Comparison of ENCODE assay signal across 8 cellular contexts in genomic region chr5:157387683-157388093, GRCh38.
DNase-seq lines count a peak whose midpoint lies in the region; ATAC-seq, FAIRE-seq and TF ChIP-seq lines count a peak whose summit lies in the region.

No MANE protein-coding gene starts in this region.

- H3K4me1 Mint-ChIP-seq in naive thymus-derived CD4-positive, alpha-beta T cell = peaks cover 0 to 37% (median 4%) of the 10 kb centered on the region in 7 donors
- H3K4me1 Mint-ChIP-seq in CD14-positive monocyte = no peaks in the 10 kb centered on the region

- no peaks in the 10 kb centered on the region for H3K27me3 Mint-ChIP-seq in naive thymus-derived CD4-positive, alpha-beta T cell
- peaks cover 0 to 2% (median 1%) of the 10 kb centered on the region in 3 donors for H3K27me3 Mint-ChIP-seq in CD14-positive monocyte (ENCODE audit: low read depth in 3 of 3)

- no peak for TF ChIP-seq POLR2A in endothelial cell of umbilical vein (IDR thresholded peaks at IDR 0.05; ENCODE audit: low read depth, low read length)
- TF ChIP-seq POLR2A in GM18505 (IDR thresholded peaks at IDR 0.05; ENCODE audit: borderline replicate concordance, extremely low read depth, insufficient read depth, insufficient read length) = no peak

- FAIRE-seq in endothelial cell of umbilical vein (lab: Jason Lieb, UNC) = peak; percentile 87

- H2AFZ ChIP-seq in endothelial cell of umbilical vein (ENCODE audit: low read depth, low read length) = no peak overlapping the region

- CTCF ChIA-PET in endothelial cell of umbilical vein (lab: Charles Lee) = interaction anchor here (0.8 to 1.8 kb wide), 14 partner anchors 15 to 1719 kb away, joined by 3 to 13 read pairs (median 4); partner anchors contain the start of genes LSM11 and THG1L
- CTCF ChIA-PET in naive thymus-derived CD4-positive, alpha-beta T cell (lab: Charles Lee) = interaction anchor here (0.7 kb wide), 1 partner anchor 28 kb away, joined by 3 read pairs; no protein-coding TSS in a partner anchor

- H3K4me1 ChIP-seq in endothelial cell of umbilical vein (ENCODE audit: control insufficient read depth, extremely low read depth, insufficient read depth, low read length) = peaks cover 65% of the 10 kb centered on the region
- H3K4me1 ChIP-seq in naive thymus-derived CD4-positive, alpha-beta T cell (ENCODE audit: control insufficient read depth in 2 of 2, insufficient read depth in 2 of 2, low read length in 2 of 2) = peaks cover 0 to 6% of the 10 kb centered on the region in 2 donors

- H3K4me3 Mint-ChIP-seq in naive thymus-derived CD4-positive, alpha-beta T cell = no peak overlapping the region
- no peak overlapping the region for H3K4me3 Mint-ChIP-seq in CD14-positive monocyte

- peaks cover 19 to 72% (median 54%) of the 10 kb centered on the region in 5 donors for H3K36me3 Mint-ChIP-seq in naive thymus-derived CD4-positive, alpha-beta T cell
- peaks cover 57 to 59% of the 10 kb centered on the region in 2 donors for H3K36me3 Mint-ChIP-seq in CD14-positive monocyte

- H3K4me2 ChIP-seq in endothelial cell of umbilical vein (ENCODE audit: insufficient read depth, low read length) = peak overlapping the region; percentile 60

- peak overlapping the region; percentile 32 for H3K9ac ChIP-seq in endothelial cell of umbilical vein (replicated peaks; ENCODE audit: extremely low read depth, insufficient read depth, low read length)

- BruUV-seq in endothelial cell of umbilical vein (replicated peaks; lab: Mats Ljungman, UMichigan) = no TSS peak

- dilution Hi-C loops in endothelial cell of umbilical vein (cut with MboI; ENCODE audit: extremely low pct_ligation_motif_present, low sequenced_read_pairs) = no loop called here

- POLR2A ChIA-PET in endothelial cell of umbilical vein (lab: Charles Lee) = no interaction called here
- POLR2A ChIA-PET in naive thymus-derived CD4-positive, alpha-beta T cell (lab: Charles Lee) = no interaction called here

- H3K36me3 ChIP-seq in endothelial cell of umbilical vein (ENCODE audit: control insufficient read depth in 2 of 2, extremely low read depth in 1 of 2, insufficient read depth in 2 of 2, low read length in 2 of 2) = no peaks in the 10 kb centered on the region
- H3K36me3 ChIP-seq in naive thymus-derived CD4-positive, alpha-beta T cell (ENCODE audit: control insufficient read depth in 2 of 3, insufficient read depth in 3 of 3, low read length in 3 of 3) = peaks cover 47 to 98% (median 62%) of the 10 kb centered on the region in 3 experiments

- peak; percentile 72 for DNase-seq in AG08396 (ENCODE audit: low spot score)
- DNase-seq in NCI-H1694 treated with DMSO at 0.1 percent for 48 hours (lab: John Stamatoyannopoulos, UW) = peak; percentile 31
- peak; percentile 85 for DNase-seq in endothelial cell of umbilical vein (ENCODE audit: low read depth, low spot score)
- no peak for DNase-seq in naive thymus-derived CD4-positive, alpha-beta T cell
- no peak for DNase-seq in CD14-positive monocyte (ENCODE audit: low spot score)
- DNase-seq in effector CD8-positive, alpha-beta T cell (lab: John Stamatoyannopoulos, UW) = no peak
- no peak for DNase-seq in RPMI8226

- H3K79me2 ChIP-seq in endothelial cell of umbilical vein (ENCODE audit: control insufficient read depth, insufficient read depth, low read length) = no peaks in the 10 kb centered on the region

- ATAC-seq in naive thymus-derived CD4-positive, alpha-beta T cell = no peak
- no peak for ATAC-seq in GM18505 (IDR thresholded peaks at IDR 0.05; ENCODE audit: unreplicated experiment)

- H3K9me1 ChIP-seq in endothelial cell of umbilical vein (replicated peaks; ENCODE audit: control insufficient read depth, extremely low read depth, insufficient read depth, low read length) = no peaks in the 10 kb centered on the region

- peak overlapping the region; percentile 88 for H3K27ac ChIP-seq in endothelial cell of umbilical vein (ENCODE audit: insufficient read depth, low read depth, low read length)
- H3K27ac ChIP-seq in naive thymus-derived CD4-positive, alpha-beta T cell (ENCODE audit: low read depth, low read length) = no peak overlapping the region

- no peaks in the 10 kb centered on the region for H3K27me3 ChIP-seq in endothelial cell of umbilical vein (ENCODE audit: control insufficient read depth in 2 of 2, insufficient read depth in 2 of 2, low read length in 2 of 2)
- H3K27me3 ChIP-seq in naive thymus-derived CD4-positive, alpha-beta T cell (ENCODE audit: control insufficient read depth in 2 of 2, insufficient read depth in 2 of 2, low read length in 2 of 2) = no peaks in the 10 kb centered on the region

- no peak for TF ChIP-seq CTCF in endothelial cell of umbilical vein (IDR thresholded peaks at IDR 0.05; ENCODE audit: extremely low read depth in 1 of 2, insufficient read depth in 1 of 2, low read depth in 1 of 2, low read length in 2 of 2)
- TF ChIP-seq CTCF in CD14-positive monocyte (IDR thresholded peaks at IDR 0.05) = no peak

- peak overlapping the region in 8 of 9 donors; percentile 10 to 85 (median 74) for H3K27ac Mint-ChIP-seq in naive thymus-derived CD4-positive, alpha-beta T cell
- H3K27ac Mint-ChIP-seq in CD14-positive monocyte = peak overlapping the region in 1 of 7 donors; percentile 27

- intact Hi-C loops in endothelial cell of umbilical vein (cut with micrococcal nuclease) (loop anchor here (2.0 kb wide), 1 partner anchor 1003 kb away; no protein-coding TSS in a partner anchor), CD14-positive monocyte (cut with micrococcal nuclease) (no loop called here)
- intact Hi-C loops in naive thymus-derived CD4-positive, alpha-beta T cell (cut with micrococcal nuclease) = no loop called here

- no peak overlapping the region for H3K4me3 ChIP-seq in endothelial cell of umbilical vein (replicated peaks in 1 of 3; ENCODE audit: insufficient read depth in 1 of 3, low read depth in 1 of 3, low read length in 3 of 3)
- H3K4me3 ChIP-seq in naive thymus-derived CD4-positive, alpha-beta T cell (ENCODE audit: low read length) = no peak overlapping the region

- no peaks in the 10 kb centered on the region for H3K9me3 Mint-ChIP-seq in naive thymus-derived CD4-positive, alpha-beta T cell
- no peaks in the 10 kb centered on the region for H3K9me3 Mint-ChIP-seq in CD14-positive monocyte

- no peaks in the 10 kb centered on the region for H3K9me3 ChIP-seq in endothelial cell of umbilical vein (replicated peaks; ENCODE audit: control insufficient read depth, insufficient read depth, low read length)
- H3K9me3 ChIP-seq in naive thymus-derived CD4-positive, alpha-beta T cell (ENCODE audit: control insufficient read depth in 2 of 3, low read length in 3 of 3) = no peaks in the 10 kb centered on the region

- H4K20me1 ChIP-seq in endothelial cell of umbilical vein (replicated peaks; ENCODE audit: control insufficient read depth, extremely low read depth, insufficient read depth, low read length) = no peaks in the 10 kb centered on the region

TF ChIP-seq in endothelial cell of umbilical vein, 7 proteins besides CTCF, POLR2A, EP300 and RAD21:
- no peak for TF ChIP-seq MYC (IDR thresholded peaks at IDR 0.05; ENCODE audit: low read depth, low read length)
- peak; percentile 89 for TF ChIP-seq JUN (IDR thresholded peaks at IDR 0.05; ENCODE audit: borderline replicate concordance, insufficient read depth, insufficient read length, low read depth)
- TF ChIP-seq MAX (IDR thresholded peaks at IDR 0.05; ENCODE audit: insufficient read depth, insufficient read length) = no peak
- no peak for TF ChIP-seq GATA2 (IDR thresholded peaks at IDR 0.05; ENCODE audit: insufficient read depth, insufficient read length, low read depth, low read length)
- no peak for TF ChIP-seq POLR2AphosphoS5 (IDR thresholded peaks at IDR 0.05; ENCODE audit: insufficient read depth, low read depth, low read length)
- no peak for TF ChIP-seq EZH2 (IDR thresholded peaks at IDR 0.05; ENCODE audit: borderline replicate concordance, low read depth, low read length, severe bottlenecking)
- TF ChIP-seq FOS (IDR thresholded peaks at IDR 0.05; ENCODE audit: borderline replicate concordance, insufficient read depth, low read length) = peak; percentile 89

Comparison
In these comparisons a context has a peak if more than half of its experiments do, and no peak if none do; other contexts are left out.
1. DNase-seq: peak in AG08396 (single experiment), NCI-H1694 treated with DMSO at 0.1 percent for 48 hours (single experiment) and endothelial cell of umbilical vein (single experiment); none in naive thymus-derived CD4-positive, alpha-beta T cell (0 of 9), CD14-positive monocyte (single experiment), effector CD8-positive, alpha-beta T cell (single experiment) and RPMI8226 (single experiment).